In the genomic region with DNA sequence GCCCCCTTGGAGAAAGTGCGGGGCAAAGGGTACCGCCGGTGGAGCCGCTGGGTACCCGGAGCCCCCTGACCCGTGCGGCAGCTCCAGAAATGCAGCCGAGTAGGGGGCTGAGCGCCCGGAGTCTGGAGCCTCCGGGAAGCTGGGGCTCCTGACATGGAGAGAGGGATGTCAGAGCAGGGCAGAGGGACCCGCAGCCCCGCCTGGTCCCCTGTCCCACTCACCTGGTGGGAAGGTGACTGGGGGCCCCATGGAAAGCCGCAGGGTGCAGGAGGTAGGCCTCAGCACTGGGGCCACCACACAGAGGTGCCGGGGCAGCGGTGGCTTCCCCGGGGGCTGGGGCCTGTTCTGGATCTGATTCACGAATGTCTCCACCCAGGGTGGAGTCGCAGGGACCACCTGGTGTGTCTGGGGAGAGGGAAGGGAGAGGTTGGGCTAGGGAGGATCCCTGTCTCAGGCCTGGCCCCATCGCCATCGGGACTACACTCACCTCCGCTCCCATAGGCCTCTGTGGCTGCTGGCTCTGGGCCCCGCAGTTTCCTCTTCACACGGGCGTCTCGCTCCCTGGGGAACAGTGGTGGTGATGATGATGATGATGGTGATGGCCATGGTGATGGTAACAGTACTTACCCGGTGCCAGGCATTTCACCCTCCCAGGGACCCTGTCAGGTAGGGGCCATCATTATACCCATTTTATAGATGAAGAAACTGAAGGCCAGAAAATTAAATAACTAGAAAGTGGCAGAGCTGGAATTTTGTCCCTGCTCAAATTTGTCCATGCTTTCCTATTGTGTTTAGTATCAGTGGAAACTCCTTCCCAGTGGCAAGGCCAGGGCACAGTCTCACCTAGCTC, we compare ENCODE assay signal across 30 cellular contexts. TPM values are rescaled to one million over a fixed set of nuclear protein-coding genes. Genes with fewer than 3 reads are reported as not detected.
DNase-seq lines count a peak whose midpoint lies in the region; ATAC-seq and TF ChIP-seq lines count a peak whose summit lies in the region.
"Had no signal": no experiment of that assay in that cellular context is flagged by ENCODE, and none has a peak within 500 bp of the region (broad histone marks: within the 10 kb centered on the region; RNA-seq: fewer than 3 reads in every experiment).

No MANE protein-coding gene starts in this region.

- in situ Hi-C loops in GM13976 (cut with MboI; ENCODE audit: low sequenced_read_pairs, unreplicated experiment) = no loop called here

- H3K27me3 ChIP-seq in DND-41 (ENCODE audit: insufficient read depth, low read length, poor library complexity) (no peaks in the 10 kb centered on the region), ascending aorta (no peaks in the 10 kb centered on the region), neutrophil (no peaks in the 10 kb centered on the region)
- H3K27me3 ChIP-seq: adrenal gland, body of pancreas, esophagus squamous epithelium, foreskin keratinocyte, left lung, sigmoid colon, SJSA1 had no signal

- peak overlapping the region; percentile 85 to 98 (median 96) for H3K27ac Mint-ChIP-seq in CD14-positive monocyte

- CTCF ChIA-PET in GM10248 (lab: Yijun Ruan, JAX) = no interaction called here

- H2AFZ ChIP-seq in DND-41 (ENCODE audit: low read depth, low read length) = no peak overlapping the region

- H3K4me2 ChIP-seq in DND-41 (ENCODE audit: insufficient read depth, low read length) = no peak overlapping the region

- no peaks in the 10 kb centered on the region for H3K9me3 ChIP-seq in DND-41 (ENCODE audit: insufficient read depth, low read length, severe bottlenecking)
- no peaks in the 10 kb centered on the region for H3K9me3 ChIP-seq in ascending aorta
- H3K9me3 ChIP-seq in neutrophil = no peaks in the 10 kb centered on the region
- H3K9me3 ChIP-seq: adrenal gland, body of pancreas, esophagus squamous epithelium, left lung, prostate gland, sigmoid colon, SJSA1 had no signal

- no peaks in the 10 kb centered on the region for H3K79me2 ChIP-seq in DND-41 (ENCODE audit: insufficient read depth, low read length)

- ATAC-seq in DND-41 (ENCODE audit: insufficient read depth, low read depth) = peak; percentile 22; the same call in 1 of the 3 replicates
- ATAC-seq: activated CD4-positive, alpha-beta T cell treated with anti-CD3 and anti-CD28 coated beads for 36 hours; body of pancreas; foreskin keratinocyte; left lung; naive thymus-derived CD4-positive, alpha-beta T cell had no signal

- TF ChIP-seq CTCF in CD14-positive monocyte (IDR thresholded peaks at IDR 0.05) (no peak), DND-41 (IDR thresholded peaks at IDR 0.05; ENCODE audit: borderline replicate concordance, extremely low read depth, low read length, poor library complexity, severe bottlenecking) (no peak), ascending aorta (IDR thresholded peaks at IDR 0.05) (no peak), neutrophil (IDR thresholded peaks at IDR 0.05) (no peak), GM10248 (IDR thresholded peaks at IDR 0.05; ENCODE audit: control extremely low read depth, extremely low read depth, low read depth, missing control alignments) (no peak), GM13976 (IDR thresholded peaks at IDR 0.05; ENCODE audit: borderline replicate concordance, control extremely low read depth, extremely low read depth, insufficient read depth, missing control alignments) (no peak)

- peaks cover 41% of the 10 kb centered on the region for H3K36me3 ChIP-seq in DND-41 (ENCODE audit: insufficient read depth, low read length)
- peaks cover 35 to 41% of the 10 kb centered on the region in 2 donors for H3K36me3 ChIP-seq in ascending aorta
- H3K36me3 ChIP-seq in neutrophil = peaks cover 46% of the 10 kb centered on the region

- H3K4me1 Mint-ChIP-seq in CD14-positive monocyte = peaks cover 52% of the 10 kb centered on the region

- peaks cover 3 to 9% (median 7%) of the 10 kb centered on the region in 7 donors for H3K9me3 Mint-ChIP-seq in CD14-positive monocyte
- H3K9me3 Mint-ChIP-seq: central memory CD8-positive, alpha-beta T cell; naive thymus-derived CD4-positive, alpha-beta T cell had no signal

- POLR2A ChIA-PET in GM10248 (lab: Yijun Ruan, JAX) = interaction anchor here (0.5 kb wide), 1 partner anchor 803 kb away, joined by 4 read pairs; no protein-coding TSS in a partner anchor

- intact Hi-C loops in CD14-positive monocyte (cut with micrococcal nuclease) (no loop called here), ascending aorta (cut with DNase I) (no loop called here)

- H3K36me3 Mint-ChIP-seq in CD14-positive monocyte = peaks cover 37 to 56% of the 10 kb centered on the region in 2 donors

- DNase-seq in CD14-positive monocyte (ENCODE audit: low spot score) (no peak), DND-41 (no peak), ascending aorta (ENCODE audit: low spot score in 2 of 2) (no peak), GM10248 (ENCODE audit: extremely low spot score) (no peak), GOT3 (lab: John Stamatoyannopoulos, UW) (no peak), NOMO-1 treated with dmso at 0.1 percent for 144 hours (lab: John Stamatoyannopoulos, UW; ENCODE audit: unreplicated experiment) (no peak), GM13976 (ENCODE audit: low spot score) (no peak)
- DNase-seq: activated CD4-positive, alpha-beta T cell treated with anti-CD3 and anti-CD28 coated beads for 36 hours; activated naive CD4-positive, alpha-beta T cell treated with Interleukin-2 at 50 U/mL for 16 hours; esophagus squamous epithelium; foreskin keratinocyte; head of caudate nucleus; islet precursor cell; naive thymus-derived CD4-positive, alpha-beta T cell; NCI-H1092; NCI-H187 treated with DMSO at 0.1 percent for 48 hours; NCI-H2171; nucleus accumbens; sigmoid colon; stimulated activated CD4-positive, alpha-beta T cell treated with anti-CD3 and anti-CD28 coated beads, Interleukin-4, amount 100 ng/mL, for 4 hours; stimulated activated naive CD4-positive, alpha-beta T cell; T1000 had no signal

- H4K20me1 ChIP-seq in DND-41 (ENCODE audit: insufficient read depth, low read length) = peaks cover 13% of the 10 kb centered on the region

- H3K4me1 ChIP-seq in DND-41 (ENCODE audit: insufficient read depth, low read length) (peaks cover 14% of the 10 kb centered on the region), ascending aorta (peaks cover 7 to 8% of the 10 kb centered on the region in 2 donors), neutrophil (ENCODE audit: control insufficient read depth in 1 of 2, insufficient read depth in 1 of 2, low read depth in 1 of 2, low read length in 1 of 2) (peaks cover 30 to 39% of the 10 kb centered on the region in 2 experiments)

- H3K4me3 Mint-ChIP-seq in CD14-positive monocyte = no peak overlapping the region
- H3K4me3 Mint-ChIP-seq: activated CD4-positive, alpha-beta T cell treated with anti-CD3 and anti-CD28 coated beads for 36 hours; central memory CD8-positive, alpha-beta T cell; naive thymus-derived CD4-positive, alpha-beta T cell had no signal

- H3K4me3 ChIP-seq in DND-41 (ENCODE audit: low read depth in 1 of 2, low read length in 2 of 2) = no peak overlapping the region
- no peak overlapping the region for H3K4me3 ChIP-seq in ascending aorta
- H3K4me3 ChIP-seq in neutrophil (ENCODE audit: low read depth in 1 of 2, low read length in 1 of 2) = peak overlapping the region; percentile 34 to 39
- H3K4me3 ChIP-seq: adrenal gland, body of pancreas, esophagus squamous epithelium, left lung, prostate gland, sigmoid colon, SJSA1 had no signal

- no peak overlapping the region for H3K9ac ChIP-seq in DND-41 (ENCODE audit: low read depth, low read length)

- peaks cover 0 to 6% (median 3%) of the 10 kb centered on the region in 3 donors for H3K27me3 Mint-ChIP-seq in CD14-positive monocyte (ENCODE audit: low read depth in 3 of 3)
- H3K27me3 Mint-ChIP-seq: activated CD4-positive, alpha-beta T cell treated with anti-CD3 and anti-CD28 coated beads for 36 hours; central memory CD8-positive, alpha-beta T cell; naive thymus-derived CD4-positive, alpha-beta T cell had no signal

- H3K27ac ChIP-seq in DND-41 (ENCODE audit: low read length) (no peak overlapping the region), ascending aorta (peak overlapping the region; percentile 48 to 76), neutrophil (peak overlapping the region; percentile 90)
- H3K27ac ChIP-seq: foreskin keratinocyte, prostate gland, SJSA1, VCaP had no signal

RNA-seq across cellular contexts. Expression of a gene that starts 5.2 kb away (rescaled TPM):
- polyA plus RNA-seq in CD14-positive monocyte = under 1 TPM; 0.10 to 0.11 TPM
- total RNA-seq in ascending aorta = 0.75 TPM
- total RNA-seq: SJSA1 had no signal

RNA-seq across cellular contexts. Expression of a gene that starts 9.5 kb away (rescaled TPM):
- polyA plus RNA-seq in CD14-positive monocyte = 100 to 1,000 TPM; 182 to 235 TPM
- total RNA-seq in ascending aorta = 98.6 TPM

RNA-seq across cellular contexts. Expression of a gene that starts 10.7 kb away (rescaled TPM):
- polyA plus RNA-seq in CD14-positive monocyte = 100 to 1,000 TPM; 279 to 388 TPM
- total RNA-seq in ascending aorta = 50.7 TPM

RNA-seq across cellular contexts. Expression of a gene that starts 21.0 kb away (rescaled TPM):
- 1,000 to 10,000 TPM; 1,429 to 1,628 TPM for polyA plus RNA-seq in CD14-positive monocyte
- 1,202 TPM for total RNA-seq in ascending aorta

RNA-seq across cellular contexts. Expression of a gene that starts 26.8 kb away (rescaled TPM):
- not detected for polyA plus RNA-seq in CD14-positive monocyte
- total RNA-seq in ascending aorta = 0.53 TPM
- polyA plus RNA-seq: naive thymus-derived CD4-positive, alpha-beta T cell had no signal

Comparison
In these comparisons a context has a peak if more than half of its experiments do, and no peak if none do; other contexts are left out.
1. H3K4me3 ChIP-seq: peak in neutrophil (2 of 2); none in DND-41 (0 of 2) and ascending aorta (0 of 2).